In the genomic region with DNA sequence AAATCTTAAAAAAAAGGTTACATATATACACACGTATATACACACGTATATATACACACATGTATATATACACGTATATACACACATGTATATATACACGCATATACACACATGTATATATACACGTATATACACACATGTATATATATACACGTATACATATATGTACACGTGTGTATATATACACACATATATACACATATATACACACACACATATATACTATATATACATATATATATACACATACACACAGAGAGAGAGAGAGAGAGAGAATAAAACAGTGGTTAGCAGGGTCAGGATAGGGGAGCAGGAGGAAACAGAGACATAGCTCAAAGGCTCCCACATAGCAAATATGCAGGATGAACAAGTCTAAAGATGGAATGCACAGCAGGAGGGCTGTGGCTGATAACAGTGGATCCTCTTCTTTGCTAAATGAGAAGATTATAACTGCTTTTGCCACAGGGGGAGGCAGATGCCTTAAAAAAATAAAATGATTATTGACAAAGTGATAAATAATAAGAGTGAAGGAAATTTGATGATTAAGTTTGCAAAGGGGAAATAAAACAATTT, we compare ENCODE assay signal across 23 cellular contexts.
"Had no signal": no experiment of that assay in that cellular context is flagged by ENCODE, and none has a peak within 500 bp of the region (broad histone marks: within the 10 kb centered on the region; RNA-seq: fewer than 3 reads in every experiment).

No MANE protein-coding gene starts in this region.

- DNase-seq: activated CD4-positive, alpha-beta memory T cell treated with anti-CD3 and anti-CD28 coated beads for 36 hours; activated CD4-positive, alpha-beta T cell treated with anti-CD3 and anti-CD28 coated beads for 48 hours; activated naive CD4-positive, alpha-beta T cell treated with Interleukin-2 at 50 U/mL for 16 hours; activated naive CD8-positive, alpha-beta T cell treated with anti-CD3 and anti-CD28 coated beads, Interleukin-2, amount 10 ng/mL, durations not matched to agents 7 days and 5 days; activated T-cell treated with anti-CD3 and anti-CD28 coated beads, Interleukin-2, amount 50 U/mL, for 48 hours; amniotic stem cell; body of pancreas; dermis blood vessel endothelial cell; effector CD8-positive, alpha-beta T cell; erythroblast; foreskin fibroblast; left ventricle myocardium superior; mammary epithelial cell; naive thymus-derived CD8-positive, alpha-beta T cell; ovary; psoas muscle; stomach; T1000; transverse colon had no signal

- H3K4me3 ChIP-seq: body of pancreas, ovary, psoas muscle, right atrium auricular region, stomach, suprapubic skin, transverse colon had no signal

- ATAC-seq: body of pancreas; naive thymus-derived CD8-positive, alpha-beta T cell had no signal

- H3K4me3 Mint-ChIP-seq: activated CD4-positive, alpha-beta memory T cell treated with anti-CD3 and anti-CD28 coated beads for 36 hours; activated naive CD8-positive, alpha-beta T cell treated with anti-CD3 and anti-CD28 coated beads, Interleukin-2, amount 10 ng/mL, durations not matched to agents 7 days and 5 days; mesothelial cell of epicardium; T-helper 1 cell treated with Interleukin-12 subunit alpha and Interleukin-12 subunit beta and Interleukin-4 antibody, amounts not matched to agents 30 μg/mL and 1 μg/mL, for 36 hours had no signal

- H3K9me3 ChIP-seq: body of pancreas, ovary, psoas muscle, right atrium auricular region, stomach, suprapubic skin, transverse colon had no signal

- H3K9me3 Mint-ChIP-seq: mesothelial cell of epicardium; T-helper 1 cell treated with Interleukin-12 subunit alpha and Interleukin-12 subunit beta and Interleukin-4 antibody, amounts not matched to agents 30 μg/mL and 1 μg/mL, for 36 hours had no signal

- H3K36me3 Mint-ChIP-seq: activated CD4-positive, alpha-beta memory T cell treated with anti-CD3 and anti-CD28 coated beads for 36 hours; mesothelial cell of epicardium; naive thymus-derived CD8-positive, alpha-beta T cell had no signal

- H3K27ac Mint-ChIP-seq: activated CD4-positive, alpha-beta memory T cell treated with anti-CD3 and anti-CD28 coated beads for 36 hours; activated naive CD8-positive, alpha-beta T cell treated with anti-CD3 and anti-CD28 coated beads, Interleukin-2, amount 10 ng/mL, durations not matched to agents 7 days and 5 days; mesothelial cell of epicardium; T-helper 1 cell treated with Interleukin-12 subunit alpha and Interleukin-12 subunit beta and Interleukin-4 antibody, amounts not matched to agents 30 μg/mL and 1 μg/mL, for 36 hours had no signal

- H3K27me3 Mint-ChIP-seq: activated CD4-positive, alpha-beta memory T cell treated with anti-CD3 and anti-CD28 coated beads for 36 hours; naive thymus-derived CD8-positive, alpha-beta T cell had no signal

- H3K27me3 ChIP-seq: body of pancreas, ovary, right atrium auricular region, suprapubic skin, transverse colon had no signal

- H3K4me1 ChIP-seq: body of pancreas, psoas muscle, right atrium auricular region, suprapubic skin, transverse colon had no signal

- H3K27ac ChIP-seq: body of pancreas, ovary, psoas muscle, right atrium auricular region, stomach, suprapubic skin, transverse colon had no signal

- H3K36me3 ChIP-seq: ovary, right atrium auricular region, stomach, suprapubic skin, transverse colon had no signal
